Comparison of ENCODE assay signal across 1 cellular context in genomic region chr3:127790580-127791183, GRCh38.
TF ChIP-seq lines count a peak whose summit lies in the region.

No MANE protein-coding gene starts in this region.

TF ChIP-seq in GM12878, 131 proteins besides CTCF, POLR2A, EP300 and RAD21 (continued from another document):
- TF ChIP-seq IRF5 (IDR thresholded peaks at IDR 0.05; ENCODE audit: borderline replicate concordance): no peak
- no peak for TF ChIP-seq SREBF1 (IDR thresholded peaks at IDR 0.05; ENCODE audit: low read length)
- no peak for TF ChIP-seq SUZ12 (IDR thresholded peaks at IDR 0.05; ENCODE audit: unreplicated experiment)
- TF ChIP-seq ZNF217 (IDR thresholded peaks at IDR 0.05): no peak
- TF ChIP-seq ESRRA (IDR thresholded peaks at IDR 0.05; ENCODE audit: low read length): no peak
- no peak for TF ChIP-seq JUNB (IDR thresholded peaks at IDR 0.05)
- TF ChIP-seq NR2C1 (IDR thresholded peaks at IDR 0.05): no peak
- no peak for TF ChIP-seq NFXL1 (IDR thresholded peaks at IDR 0.05; ENCODE audit: borderline replicate concordance)
